In genomic region chr6:31864818-31865204, GRCh38 we compare ENCODE assay signal across 1 cellular context.
TF ChIP-seq lines count a peak whose summit lies in the region.

No MANE protein-coding gene starts in this region.

TF ChIP-seq in IMR-90, 13 proteins besides CTCF, POLR2A, EP300 and RAD21:
- TF ChIP-seq CEBPB (IDR thresholded peaks at IDR 0.05; ENCODE audit: low read depth, low read length), result no peak
- no peak for TF ChIP-seq BHLHE40 (IDR thresholded peaks at IDR 0.05; ENCODE audit: low read depth, low read length)
- TF ChIP-seq ELK1 (IDR thresholded peaks at IDR 0.05; ENCODE audit: borderline replicate concordance, low read depth, low read length), result no peak
- TF ChIP-seq CHD1 (IDR thresholded peaks at IDR 0.05; ENCODE audit: low read depth, low read length), result no peak
- TF ChIP-seq MAFK (IDR thresholded peaks at IDR 0.05; ENCODE audit: low read depth, low read length), result no peak
- TF ChIP-seq RCOR1 (IDR thresholded peaks at IDR 0.05; ENCODE audit: insufficient replicate concordance, low read length), result no peak
- TF ChIP-seq FOS (IDR thresholded peaks at IDR 0.05; ENCODE audit: low read depth, low read length), result no peak
- TF ChIP-seq RFX5 (IDR thresholded peaks at IDR 0.05; ENCODE audit: low read depth, low read length), result no peak
- no peak for TF ChIP-seq USF2 (IDR thresholded peaks at IDR 0.05; ENCODE audit: low read depth, low read length)
- no peak for TF ChIP-seq MAZ (IDR thresholded peaks at IDR 0.05; ENCODE audit: borderline replicate concordance, low read depth, low read length)
- no peak for TF ChIP-seq NFE2L2 (IDR thresholded peaks at IDR 0.05; ENCODE audit: low read depth, low read length)
- TF ChIP-seq SMC3 (IDR thresholded peaks at IDR 0.05; ENCODE audit: low read depth, low read length), result no peak
